Comparison of ENCODE assay signal across 23 cellular contexts in the genomic region with DNA sequence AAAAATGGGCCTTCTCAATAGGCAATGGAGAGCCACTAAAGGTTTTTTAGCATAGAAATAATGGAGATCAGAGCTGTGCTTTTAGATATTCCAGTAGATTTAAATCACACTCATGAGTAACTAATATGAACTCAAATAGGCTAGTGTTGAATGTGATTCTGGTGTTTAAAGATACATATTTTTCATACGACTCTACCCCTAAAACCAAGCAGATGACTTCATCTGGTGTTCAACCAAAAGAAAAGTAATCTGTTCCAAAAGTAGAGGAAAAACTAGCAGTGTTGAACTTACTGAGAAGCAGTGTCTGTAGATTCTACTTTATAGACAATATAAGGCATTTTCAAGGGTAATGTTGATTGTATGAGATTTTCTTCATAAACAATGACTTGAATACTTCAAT.
DNase-seq lines count a peak whose midpoint lies in the region; ATAC-seq, FAIRE-seq and TF ChIP-seq lines count a peak whose summit lies in the region.
"Had no signal": no experiment of that assay in that cellular context is flagged by ENCODE, and none has a peak within 500 bp of the region (broad histone marks: within the 10 kb centered on the region; RNA-seq: fewer than 3 reads in every experiment).

No MANE protein-coding gene starts in this region.

- FAIRE-seq in keratinocyte (lab: Jason Lieb, UNC), result peak; percentile 5
- FAIRE-seq: GM19239 had no signal

- intact Hi-C loops in IMR-90 (cut with micrococcal nuclease), result loop anchor here (10.0 kb wide), 1 partner anchor 232 kb away; no protein-coding TSS in a partner anchor

- H3K4me3 ChIP-seq in IMR-90 (ENCODE audit: insufficient read depth, low read depth, low read length), result no peak overlapping the region
- H3K4me3 ChIP-seq in keratinocyte (ENCODE audit: control insufficient read depth in 2 of 3, extremely low read depth in 1 of 3, insufficient read depth in 2 of 3, low read depth in 1 of 3, low read length in 3 of 3), result no peak overlapping the region
- H3K4me3 ChIP-seq: BLaER1, MG63, SJCRH30 had no signal

- H3K9me3 Mint-ChIP-seq in brain, result peaks cover 0 to 3% (median 0%) of the 10 kb centered on the region in 5 experiments
- H3K9me3 Mint-ChIP-seq: CD4-positive, alpha-beta memory T cell had no signal

- no peak overlapping the region for H3K14ac ChIP-seq in IMR-90 (replicated peaks; ENCODE audit: low read depth, low read length)

- CTCF ChIA-PET in IMR-90 (lab: Yijun Ruan, JAX), result no interaction called here

- no peak overlapping the region for H3K23ac ChIP-seq in IMR-90 (ENCODE audit: low read depth, low read length)

- H3K4me1 Mint-ChIP-seq in brain, result peaks cover 38% of the 10 kb centered on the region

- H2BK20ac ChIP-seq in IMR-90 (ENCODE audit: low read depth, low read length), result no peak overlapping the region

- H3K9me3 ChIP-seq in IMR-90 (ENCODE audit: control insufficient read depth, insufficient read depth, low read length), result no peaks in the 10 kb centered on the region
- H3K9me3 ChIP-seq in keratinocyte (ENCODE audit: control insufficient read depth, low read depth, low read length), result no peaks in the 10 kb centered on the region
- H3K9me3 ChIP-seq: BLaER1, MG63, SJCRH30 had no signal

- TF ChIP-seq RAD21 in IMR-90 (IDR thresholded peaks at IDR 0.05; ENCODE audit: low read length), result no peak

- no peak overlapping the region for H3K27ac Mint-ChIP-seq in brain

- no peak; the same call in 1 of the 2 replicates for ATAC-seq in IMR-90 (ENCODE audit: low read depth)
- ATAC-seq: Panc1 had no signal

- no peak overlapping the region for H3K4ac ChIP-seq in IMR-90 (ENCODE audit: low read depth, low read length)

- no peak overlapping the region for H2BK120ac ChIP-seq in IMR-90 (ENCODE audit: low read depth, low read length)

- no peak overlapping the region for H4K5ac ChIP-seq in IMR-90 (ENCODE audit: low read depth, low read length)

- in situ Hi-C loops in IMR-90 (cut with MboI; ENCODE audit: low sequenced_read_pairs), result no loop called here

- no CpG with 5 or more reads among the region's 1 CpG for WGBS in IMR-90 (ENCODE audit: extremely low coverage in 2 of 2, insufficient read length in 1 of 2), 2 experiments

- no TSS peak for BruUV-seq in IMR-90 (replicated peaks; lab: Mats Ljungman, UMichigan)

- H3K27ac ChIP-seq in IMR-90 (ENCODE audit: insufficient read depth, low read length) (no peak overlapping the region; the same call in 1 of the 2 replicates), keratinocyte (ENCODE audit: control insufficient read depth, insufficient read depth, low read length) (no peak overlapping the region)
- H3K27ac ChIP-seq: BLaER1, SJCRH30 had no signal

- no peak overlapping the region; the same call in 1 of the 2 replicates for H4K91ac ChIP-seq in IMR-90 (ENCODE audit: insufficient read depth, low read depth, low read length)

- H3K9ac ChIP-seq in IMR-90 (ENCODE audit: low read depth, low read length) (no peak overlapping the region), keratinocyte (ENCODE audit: control insufficient read depth, extremely low read depth, insufficient read depth, low read length) (no peak overlapping the region)
- H3K9ac ChIP-seq: BLaER1 had no signal

- H2AK5ac ChIP-seq in IMR-90 (ENCODE audit: low read depth, low read length), result no peak overlapping the region

- no peak for TF ChIP-seq CTCF in IMR-90 (conservative IDR thresholded peaks at IDR 0.05; ENCODE audit: low read depth, low read length)
- TF ChIP-seq CTCF in brain (conservative IDR thresholded peaks at IDR 0.05), result no peak
- no peak for TF ChIP-seq CTCF in keratinocyte (optimal IDR thresholded peaks at IDR 0.05 in 1 of 3, IDR thresholded peaks at IDR 0.05 in 1 of 3, conservative IDR thresholded peaks at IDR 0.05 in 1 of 3; ENCODE audit: extremely low read depth in 1 of 3, insufficient read depth in 2 of 3, low read length in 3 of 3)

- peaks cover 30% of the 10 kb centered on the region for H3K27me3 Mint-ChIP-seq in brain

- H3K56ac ChIP-seq in IMR-90 (ENCODE audit: extremely low read depth, insufficient read depth, low read length), result no peak overlapping the region

- no peak for TF ChIP-seq POLR2A in IMR-90 (IDR thresholded peaks at IDR 0.05; ENCODE audit: low read depth, low read length)

- peak; percentile 57 for DNase-seq in IMR-90
- DNase-seq in keratinocyte (ENCODE audit: low read depth, low spot score), result no peak
- no peak for DNase-seq in activated gamma-delta T cell treated with Interleukin-2 at 50 U/mL for 16 hours
- no peak for DNase-seq in HUDEP-2 (lab: John Stamatoyannopoulos, UW; ENCODE audit: unreplicated experiment in 76 of 76)
- no peak for DNase-seq in NCI-H2171 (lab: John Stamatoyannopoulos, UW)
- DNase-seq in NCI-H146 (lab: John Stamatoyannopoulos, UW), result no peak
- DNase-seq: Calu3; CD4-positive, alpha-beta memory T cell; GDM1; Kasumi-1; MG63; NCI-H1048; NCI-H1417 treated with DMSO at 0.1 percent for 48 hours; NCI-H187 treated with DMSO at 0.1 percent for 48 hours; NCI-H2107; NCI-H2227 treated with DMSO at 0.1 percent for 48 hours; NCI-H510A treated with DMSO at 0.1 percent for 48 hours; NCI-H748 treated with DMSO at 0.1 percent for 48 hours; SJCRH30 had no signal

- H4K20me1 ChIP-seq in IMR-90 (ENCODE audit: insufficient read depth, low read length), result peaks cover 17% of the 10 kb centered on the region; the same call in 1 of the 2 replicates
- no peaks in the 10 kb centered on the region for H4K20me1 ChIP-seq in keratinocyte (ENCODE audit: control insufficient read depth, extremely low read depth, insufficient read depth, low read length)
- H4K20me1 ChIP-seq: BLaER1 had no signal

- no peaks in the 10 kb centered on the region for H3K36me3 Mint-ChIP-seq in brain

- H3K27me3 ChIP-seq in IMR-90 (ENCODE audit: control insufficient read depth, insufficient read depth, low read length) (no peaks in the 10 kb centered on the region), keratinocyte (ENCODE audit: control insufficient read depth, extremely low read depth, insufficient read depth, low read length) (no peaks in the 10 kb centered on the region)
- H3K27me3 ChIP-seq: SJCRH30 had no signal

- POLR2A ChIA-PET in IMR-90 (lab: Charles Lee; ENCODE audit: unreplicated experiment), result no interaction called here

- H3K79me1 ChIP-seq in IMR-90 (ENCODE audit: low read depth in 1 of 2, low read length in 2 of 2), result peaks cover 13 to 26% of the 10 kb centered on the region in 2 experiments

- H3K79me2 ChIP-seq in keratinocyte (ENCODE audit: control insufficient read depth, insufficient read depth, low read length), result peaks cover 27% of the 10 kb centered on the region

- H3K4me2 ChIP-seq in IMR-90 (ENCODE audit: low read depth, low read length) (no peak overlapping the region), keratinocyte (ENCODE audit: control insufficient read depth, extremely low read depth, insufficient read depth, low read depth, low read length) (no peak overlapping the region)
- H3K4me2 ChIP-seq: BLaER1 had no signal

- H3K4me1 ChIP-seq in IMR-90 (ENCODE audit: control insufficient read depth, insufficient read depth, low read length) (peaks cover 8% of the 10 kb centered on the region; the same call in 1 of the 2 replicates), keratinocyte (ENCODE audit: control insufficient read depth, extremely low read depth, insufficient read depth, low read length) (peaks cover 22% of the 10 kb centered on the region)

- no peak overlapping the region for H4K8ac ChIP-seq in IMR-90 (ENCODE audit: low read depth in 2 of 2, low read length in 2 of 2)

- dilution Hi-C loops in IMR-90 (cut with HindIII; ENCODE audit: low sequenced_read_pairs, unreplicated experiment), result no loop called here
- dilution Hi-C loops in keratinocyte (cut with MboI; ENCODE audit: extremely low pct_ligation_motif_present, low sequenced_read_pairs), result no loop called here

- no peak overlapping the region for H2AK9ac ChIP-seq in IMR-90 (replicated peaks; ENCODE audit: low read depth, low read length, poor library complexity)

- H2BK5ac ChIP-seq in IMR-90 (ENCODE audit: low read depth, low read length, poor library complexity, severe bottlenecking), result peak overlapping the region; percentile 9

- H2AFZ ChIP-seq in IMR-90 (replicated peaks; ENCODE audit: low read length, poor library complexity) (no peak overlapping the region), keratinocyte (ENCODE audit: control insufficient read depth, low read length) (no peak overlapping the region)

- H3K18ac ChIP-seq in IMR-90 (ENCODE audit: low read depth, low read length), result no peak overlapping the region

- peak overlapping the region in 4 of 5 experiments; percentile 1 to 96 (median 86) for H3K4me3 Mint-ChIP-seq in brain

- no peak overlapping the region for H2BK15ac ChIP-seq in IMR-90 (ENCODE audit: low read depth, low read length)

- H3K9me1 ChIP-seq in IMR-90 (ENCODE audit: insufficient read depth, low read length), result no peaks in the 10 kb centered on the region
- H3K9me1 ChIP-seq in keratinocyte (ENCODE audit: control insufficient read depth, extremely low read depth, insufficient read depth, low read length), result no peaks in the 10 kb centered on the region

- H3K36me3 ChIP-seq in IMR-90 (ENCODE audit: control insufficient read depth, insufficient read depth, low read length), result no peaks in the 10 kb centered on the region
- H3K36me3 ChIP-seq in keratinocyte (ENCODE audit: control insufficient read depth in 2 of 2, extremely low read depth in 1 of 2, insufficient read depth in 2 of 2, low read length in 2 of 2), result peaks cover 0 to 2% of the 10 kb centered on the region in 2 experiments
- H3K36me3 ChIP-seq: BLaER1, MG63, SJCRH30 had no signal

TF ChIP-seq in IMR-90, 13 proteins besides CTCF, POLR2A, EP300 and RAD21 (continues in another document):
- TF ChIP-seq SMC3 (IDR thresholded peaks at IDR 0.05; ENCODE audit: low read depth, low read length), result no peak
- TF ChIP-seq, protein P1, sequence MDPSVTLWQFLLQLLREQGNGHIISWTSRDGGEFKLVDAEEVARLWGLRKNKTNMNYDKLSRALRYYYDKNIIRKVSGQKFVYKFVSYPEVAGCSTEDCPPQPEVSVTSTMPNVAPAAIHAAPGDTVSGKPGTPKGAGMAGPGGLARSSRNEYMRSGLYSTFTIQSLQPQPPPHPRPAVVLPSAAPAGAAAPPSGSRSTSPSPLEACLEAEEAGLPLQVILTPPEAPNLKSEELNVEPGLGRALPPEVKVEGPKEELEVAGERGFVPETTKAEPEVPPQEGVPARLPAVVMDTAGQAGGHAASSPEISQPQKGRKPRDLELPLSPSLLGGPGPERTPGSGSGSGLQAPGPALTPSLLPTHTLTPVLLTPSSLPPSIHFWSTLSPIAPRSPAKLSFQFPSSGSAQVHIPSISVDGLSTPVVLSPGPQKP (IDR thresholded peaks at IDR 0.05; ENCODE audit: borderline replicate concordance, low read depth, low read length), result no peak
- no peak for TF ChIP-seq CEBPB (IDR thresholded peaks at IDR 0.05; ENCODE audit: low read depth, low read length)
- no peak for TF ChIP-seq FOS (IDR thresholded peaks at IDR 0.05; ENCODE audit: low read depth, low read length)
- no peak for TF ChIP-seq NFE2L2 (IDR thresholded peaks at IDR 0.05; ENCODE audit: low read depth, low read length)
- no peak for TF ChIP-seq RCOR1 (IDR thresholded peaks at IDR 0.05; ENCODE audit: insufficient replicate concordance, low read length)
- TF ChIP-seq BHLHE40 (IDR thresholded peaks at IDR 0.05; ENCODE audit: low read depth, low read length), result no peak
- no peak for TF ChIP-seq CHD1 (IDR thresholded peaks at IDR 0.05; ENCODE audit: low read depth, low read length)
- TF ChIP-seq MAFK (IDR thresholded peaks at IDR 0.05; ENCODE audit: low read depth, low read length), result no peak
